Comparison of ENCODE assay signal across 8 cellular contexts in the genomic region with DNA sequence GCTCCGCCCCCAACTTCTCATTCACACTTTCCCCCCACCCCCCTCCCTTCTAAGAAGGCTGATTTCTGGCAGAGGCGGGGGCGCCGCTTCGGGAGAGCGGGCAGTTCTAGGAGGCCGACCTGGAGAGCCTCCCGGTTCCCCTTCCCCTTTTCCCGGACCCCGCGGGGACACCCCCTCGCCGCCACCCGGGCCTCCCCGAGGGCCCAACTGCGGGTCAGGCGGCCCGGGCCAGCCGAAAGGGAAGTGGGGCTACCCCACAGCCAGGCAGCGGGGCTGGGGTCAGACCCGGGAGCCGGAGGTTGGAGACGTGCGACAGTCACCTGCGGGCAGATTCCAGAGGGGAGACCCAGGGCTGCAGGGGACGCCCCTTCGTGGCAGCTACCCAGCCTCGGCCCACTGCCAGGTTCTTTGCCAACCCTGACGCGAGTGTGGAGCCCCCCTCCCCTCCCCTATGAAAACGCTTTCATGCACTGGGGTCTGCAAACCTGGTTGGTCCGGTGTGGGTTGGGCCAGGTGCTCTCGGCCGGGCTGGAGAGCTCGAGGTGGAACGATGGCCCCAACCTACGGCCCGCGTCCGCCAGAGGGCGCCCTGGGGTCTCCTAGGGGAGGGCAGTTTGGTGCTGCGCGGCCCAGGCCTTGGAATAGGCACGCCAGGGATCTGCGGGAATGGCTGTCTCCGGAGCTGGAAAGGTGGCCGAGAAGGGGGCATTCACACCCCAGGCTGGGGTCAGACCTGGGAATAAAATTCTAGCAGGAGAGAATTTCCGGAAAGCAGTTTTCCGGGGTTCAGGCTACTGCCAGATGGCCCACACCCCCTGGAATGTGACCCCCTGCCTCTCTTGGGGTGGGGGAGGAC. TPM values are rescaled to one million over a fixed set of nuclear protein-coding genes. Genes with fewer than 3 reads are reported as not detected.
DNase-seq lines count a peak whose midpoint lies in the region; ATAC-seq and TF ChIP-seq lines count a peak whose summit lies in the region.

No MANE protein-coding gene starts in this region.

- ATAC-seq in HG02588 (IDR thresholded peaks at IDR 0.05; ENCODE audit: unreplicated experiment), result peak; percentile 18

- no peaks in the 10 kb centered on the region for H3K27me3 ChIP-seq in rectal smooth muscle tissue (ENCODE audit: control insufficient read depth, insufficient read depth, low read length)
- H3K27me3 ChIP-seq in uterus, result no peaks in the 10 kb centered on the region

- peaks cover 2% of the 10 kb centered on the region for H3K4me1 ChIP-seq in rectal smooth muscle tissue (ENCODE audit: control insufficient read depth, insufficient read depth, low read length)
- H3K4me1 ChIP-seq in uterus, result peaks cover 0 to 8% of the 10 kb centered on the region in 2 donors

- peak; percentile 60 for DNase-seq in DMS79 (lab: John Stamatoyannopoulos, UW)
- DNase-seq in NCI-H1694 (lab: John Stamatoyannopoulos, UW), result peak; percentile 58
- DNase-seq in T-helper 9 cell, result peak; percentile 96
- peak in 50 of 58 donors; percentile 15 to 81 (median 62) for DNase-seq in anterior cingulate cortex (lab: John Stamatoyannopoulos, UW)
- DNase-seq in hepatic stellate cell (ENCODE audit: low spot score), result peak; percentile 96
- peak; percentile 92 to 93 for DNase-seq in uterus

- H3K27ac ChIP-seq in rectal smooth muscle tissue (ENCODE audit: low read depth, low read length) (peak overlapping the region; percentile 84), uterus (peak overlapping the region; percentile 72 to 95)

- no peaks in the 10 kb centered on the region for H3K36me3 ChIP-seq in rectal smooth muscle tissue (ENCODE audit: control insufficient read depth, insufficient read depth, low read length)
- no peaks in the 10 kb centered on the region for H3K36me3 ChIP-seq in uterus

- no peak overlapping the region for H3K9ac ChIP-seq in rectal smooth muscle tissue (ENCODE audit: low read length)

- no peaks in the 10 kb centered on the region for H3K9me3 ChIP-seq in uterus

- intact Hi-C loops in uterus (cut with DNase I; ENCODE audit: low total_unique reads), result loop anchor here (5.0 kb wide), 1 partner anchor 62 kb away; no protein-coding TSS in a partner anchor

- peak; percentile 91 to 96 (median 92) for TF ChIP-seq CTCF in uterus (IDR thresholded peaks at IDR 0.05)

- peak in 1 of 2 donors; percentile 16 for TF ChIP-seq POLR2A in uterus (IDR thresholded peaks at IDR 0.05)

- H3K4me3 ChIP-seq in rectal smooth muscle tissue (ENCODE audit: low read length) (peak overlapping the region; percentile 75), uterus (peak overlapping the region; percentile 43 to 74)

RNA-seq across cellular contexts. Expression of a gene that starts 0.7 kb away (rescaled TPM):
- 100 to 1,000 TPM in 1 of 4 donors, 10 to 100 TPM in 3; 20.9 to 101 (median 39.5) TPM for total RNA-seq in uterus

RNA-seq across cellular contexts. Expression of a gene that starts 17.9 kb away (rescaled TPM):
- 10 to 100 TPM; 12.9 to 75.4 (median 63.1) TPM for total RNA-seq in uterus

Comparison
In these comparisons a context has a peak if more than half of its experiments do, and no peak if none do; other contexts are left out.
1. Peak in every context shown above with its lines: DNase-seq, ATAC-seq, H3K4me3 ChIP-seq and H3K27ac ChIP-seq.